Comparison of ENCODE assay signal across 1 cellular context in the genomic region with DNA sequence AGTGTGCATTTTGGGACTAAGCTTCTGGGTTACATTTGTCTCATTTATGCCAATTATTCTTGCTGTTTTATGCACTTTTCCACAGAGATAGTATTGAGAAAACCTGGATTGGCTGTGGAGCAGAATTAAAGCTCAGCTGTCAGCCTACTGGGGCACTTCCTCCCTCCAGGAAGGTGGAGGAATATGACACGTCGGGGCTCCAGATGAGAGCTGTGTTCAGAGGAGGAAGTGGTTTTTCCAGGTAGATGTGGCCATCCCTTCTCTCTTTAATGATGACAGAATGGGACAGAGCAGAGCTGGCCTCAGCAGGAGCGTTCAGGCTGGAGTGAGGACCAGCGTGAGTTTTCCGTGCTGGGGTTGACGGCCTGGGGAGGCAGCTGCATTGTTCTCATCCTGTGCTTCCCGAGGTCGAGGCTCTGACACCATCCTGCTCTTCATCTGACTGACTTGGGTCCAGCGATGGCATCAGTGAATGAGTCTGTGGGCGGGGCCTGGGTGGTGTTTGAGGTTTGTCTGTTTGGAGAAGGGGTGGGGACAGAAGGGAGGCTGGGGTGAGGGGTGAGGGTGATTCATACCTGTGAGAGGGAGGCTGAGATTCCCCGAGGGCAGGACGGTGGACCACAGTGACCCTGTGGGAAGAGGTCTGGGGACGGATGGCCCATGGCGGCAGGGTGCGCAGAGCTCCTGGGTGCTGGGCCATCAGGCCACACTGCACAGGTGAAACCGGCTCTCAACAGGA.
TF ChIP-seq lines count a peak whose summit lies in the region.

No MANE protein-coding gene starts in this region.

TF ChIP-seq in SK-N-SH, 30 proteins besides CTCF, POLR2A, EP300 and RAD21 (continued from another document):
- TF ChIP-seq TEAD4 (IDR thresholded peaks at IDR 0.05; ENCODE audit: borderline replicate concordance, insufficient read depth) (no peak), JUND (IDR thresholded peaks at IDR 0.05) (no peak), RCOR1 (IDR thresholded peaks at IDR 0.05; ENCODE audit: low read length) (no peak), MEF2A (IDR thresholded peaks at IDR 0.05; ENCODE audit: borderline replicate concordance, low read depth) (no peak), GABPA (IDR thresholded peaks at IDR 0.05; ENCODE audit: low read depth) (no peak), POLR2AphosphoS5 (IDR thresholded peaks at IDR 0.05; ENCODE audit: low read depth, low read length) (no peak), FOSL2 (IDR thresholded peaks at IDR 0.05; ENCODE audit: borderline replicate concordance, low read depth) (no peak)
- TF ChIP-seq, protein P1, sequence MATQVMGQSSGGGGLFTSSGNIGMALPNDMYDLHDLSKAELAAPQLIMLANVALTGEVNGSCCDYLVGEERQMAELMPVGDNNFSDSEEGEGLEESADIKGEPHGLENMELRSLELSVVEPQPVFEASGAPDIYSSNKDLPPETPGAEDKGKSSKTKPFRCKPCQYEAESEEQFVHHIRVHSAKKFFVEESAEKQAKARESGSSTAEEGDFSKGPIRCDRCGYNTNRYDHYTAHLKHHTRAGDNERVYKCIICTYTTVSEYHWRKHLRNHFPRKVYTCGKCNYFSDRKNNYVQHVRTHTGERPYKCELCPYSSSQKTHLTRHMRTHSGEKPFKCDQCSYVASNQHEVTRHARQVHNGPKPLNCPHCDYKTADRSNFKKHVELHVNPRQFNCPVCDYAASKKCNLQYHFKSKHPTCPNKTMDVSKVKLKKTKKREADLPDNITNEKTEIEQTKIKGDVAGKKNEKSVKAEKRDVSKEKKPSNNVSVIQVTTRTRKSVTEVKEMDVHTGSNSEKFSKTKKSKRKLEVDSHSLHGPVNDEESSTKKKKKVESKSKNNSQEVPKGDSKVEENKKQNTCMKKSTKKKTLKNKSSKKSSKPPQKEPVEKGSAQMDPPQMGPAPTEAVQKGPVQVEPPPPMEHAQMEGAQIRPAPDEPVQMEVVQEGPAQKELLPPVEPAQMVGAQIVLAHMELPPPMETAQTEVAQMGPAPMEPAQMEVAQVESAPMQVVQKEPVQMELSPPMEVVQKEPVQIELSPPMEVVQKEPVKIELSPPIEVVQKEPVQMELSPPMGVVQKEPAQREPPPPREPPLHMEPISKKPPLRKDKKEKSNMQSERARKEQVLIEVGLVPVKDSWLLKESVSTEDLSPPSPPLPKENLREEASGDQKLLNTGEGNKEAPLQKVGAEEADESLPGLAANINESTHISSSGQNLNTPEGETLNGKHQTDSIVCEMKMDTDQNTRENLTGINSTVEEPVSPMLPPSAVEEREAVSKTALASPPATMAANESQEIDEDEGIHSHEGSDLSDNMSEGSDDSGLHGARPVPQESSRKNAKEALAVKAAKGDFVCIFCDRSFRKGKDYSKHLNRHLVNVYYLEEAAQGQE (IDR thresholded peaks at IDR 0.05; ENCODE audit: low read depth, low read length): no peak
